In the genomic region with DNA sequence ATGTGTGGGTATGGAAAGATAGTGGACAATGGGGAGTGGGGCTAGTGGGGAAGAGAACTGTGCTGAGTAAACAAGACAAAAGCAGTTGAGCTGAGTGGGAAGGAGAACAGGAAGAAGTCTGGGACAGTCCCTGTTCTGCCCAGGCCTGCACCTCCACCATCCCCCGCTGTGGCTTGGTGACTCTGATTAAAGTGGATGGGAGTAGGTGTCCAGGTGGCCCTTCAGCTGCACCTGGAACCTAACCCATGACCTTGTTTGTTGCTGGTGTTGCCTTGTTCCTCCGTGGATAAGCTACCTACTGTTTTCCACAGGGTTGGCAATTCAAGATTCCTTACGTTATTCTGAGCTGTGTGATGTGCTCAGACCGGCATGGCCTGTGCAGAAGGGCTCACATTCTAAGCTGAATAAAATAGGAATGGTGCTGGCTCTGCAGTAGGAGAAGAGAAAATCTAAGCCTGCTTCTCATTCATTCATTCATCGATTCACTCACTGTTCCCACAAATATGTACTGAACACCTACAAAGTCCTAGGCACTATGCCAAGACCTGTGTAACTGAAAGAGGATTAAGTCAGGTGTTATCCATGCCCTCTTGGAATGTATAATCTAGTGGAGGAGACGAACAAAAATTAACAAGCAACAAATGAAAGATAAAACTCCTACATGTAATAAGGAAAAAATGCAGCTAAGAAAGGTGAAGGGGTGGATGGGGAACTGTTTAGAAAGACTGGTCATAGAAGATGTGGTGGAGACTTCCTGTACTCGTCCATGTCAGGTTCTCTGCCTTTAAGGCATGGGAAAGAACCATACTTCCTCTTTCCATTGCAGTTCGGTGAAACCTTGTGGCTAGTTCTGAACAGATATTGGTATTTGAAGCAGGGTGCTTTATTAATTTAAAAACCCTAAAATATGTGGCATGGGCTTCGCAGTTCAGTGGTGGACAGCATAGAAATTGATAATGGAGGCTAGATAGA, we compare ENCODE assay signal across 9 cellular contexts. TPM values are rescaled to one million over a fixed set of nuclear protein-coding genes. Genes with fewer than 3 reads are reported as not detected.
DNase-seq lines count a peak whose midpoint lies in the region; ATAC-seq and TF ChIP-seq lines count a peak whose summit lies in the region.
"Had no signal": no experiment of that assay in that cellular context is flagged by ENCODE, and none has a peak within 500 bp of the region (broad histone marks: within the 10 kb centered on the region; RNA-seq: fewer than 3 reads in every experiment).

No MANE protein-coding gene starts in this region.

- no peak overlapping the region for H3K4me3 ChIP-seq in epithelial cell of esophagus (ENCODE audit: low read length)

- no peaks in the 10 kb centered on the region for H3K36me3 Mint-ChIP-seq in chondrocyte (ENCODE audit: low read depth)

- in situ Hi-C loops in GM13977 (cut with MboI; ENCODE audit: low pct_unique_long_range_greater_than_20kb, low sequenced_read_pairs, unreplicated experiment): no loop called here

- no peak overlapping the region for H3K4me3 Mint-ChIP-seq in chondrocyte (ENCODE audit: unreplicated experiment)
- H3K4me3 Mint-ChIP-seq: neural crest cell had no signal

- H3K4me1 Mint-ChIP-seq in chondrocyte (ENCODE audit: low read depth): peaks cover 27% of the 10 kb centered on the region

- TF ChIP-seq CTCF in GM13977 (IDR thresholded peaks at IDR 0.05; ENCODE audit: extremely low read depth, insufficient read depth, missing control alignments) (no peak), epithelial cell of esophagus (IDR thresholded peaks at IDR 0.05; ENCODE audit: insufficient read depth, low read depth, low read length, missing control alignments) (no peak), chondrocyte (IDR thresholded peaks at IDR 0.05) (no peak)

- H3K27me3 Mint-ChIP-seq in chondrocyte (ENCODE audit: low read depth): no peaks in the 10 kb centered on the region

- peak; percentile 29 for DNase-seq in GM13977 (ENCODE audit: low spot score)
- peak; percentile 11 for DNase-seq in HT1080 (ENCODE audit: low read depth)
- peak; percentile 82 for DNase-seq in epithelial cell of esophagus (ENCODE audit: low read depth)
- no peak for DNase-seq in stimulated activated CD4-positive, alpha-beta T cell treated with anti-CD3 and anti-CD28 coated beads, Interleukin-1b, Interleukin-23, amount 100 ng/mL, for 48 hours
- no peak for DNase-seq in epidermal melanocyte (ENCODE audit: insufficient read length, low spot score)
- DNase-seq in NCI-H187 treated with DMSO at 0.1 percent for 48 hours (lab: John Stamatoyannopoulos, UW): no peak
- DNase-seq in chondrocyte (ENCODE audit: low spot score): no peak

- peak; percentile 93 for ATAC-seq in GM21529 (IDR thresholded peaks at IDR 0.05; ENCODE audit: unreplicated experiment)

- H3K9me3 Mint-ChIP-seq in chondrocyte (ENCODE audit: low read depth): no peaks in the 10 kb centered on the region
- H3K9me3 Mint-ChIP-seq: neural crest cell had no signal

- H3K27ac Mint-ChIP-seq in chondrocyte (ENCODE audit: unreplicated experiment): no peak overlapping the region

RNA-seq across cellular contexts. Expression of a gene that starts 10.1 kb away (rescaled TPM):
- 0.31 TPM in 1 of 2 replicates, not detected in the other for total RNA-seq in HT1080 (2014; rRNA removed; shearing (Covaris generic))
- not detected in 2 replicates for polyA plus RNA-seq in HT1080 (2015; cell fraction: cytosol; rRNA removed)
- polyA plus RNA-seq in HT1080 (2015; cell fraction: nucleus; rRNA removed): 0.11 TPM in 1 of 2 replicates, not detected in the other
- 1.9 to 3.6 TPM (median 2.7 TPM) in 3 replicates for total RNA-seq in chondrocyte

Comparison
In these comparisons a context has a peak if more than half of its experiments do, and no peak if none do; other contexts are left out.
1. DNase-seq: peak in GM13977 (single experiment), HT1080 (single experiment) and epithelial cell of esophagus (single experiment); none in stimulated activated CD4-positive, alpha-beta T cell treated with anti-CD3 and anti-CD28 coated beads, Interleukin-1b, Interleukin-23, amount 100 ng/mL, for 48 hours (single experiment), epidermal melanocyte (single experiment), NCI-H187 treated with DMSO at 0.1 percent for 48 hours (single experiment) and chondrocyte (single experiment).